15 cellular contexts compared by ENCODE assay signal in the genomic region with DNA sequence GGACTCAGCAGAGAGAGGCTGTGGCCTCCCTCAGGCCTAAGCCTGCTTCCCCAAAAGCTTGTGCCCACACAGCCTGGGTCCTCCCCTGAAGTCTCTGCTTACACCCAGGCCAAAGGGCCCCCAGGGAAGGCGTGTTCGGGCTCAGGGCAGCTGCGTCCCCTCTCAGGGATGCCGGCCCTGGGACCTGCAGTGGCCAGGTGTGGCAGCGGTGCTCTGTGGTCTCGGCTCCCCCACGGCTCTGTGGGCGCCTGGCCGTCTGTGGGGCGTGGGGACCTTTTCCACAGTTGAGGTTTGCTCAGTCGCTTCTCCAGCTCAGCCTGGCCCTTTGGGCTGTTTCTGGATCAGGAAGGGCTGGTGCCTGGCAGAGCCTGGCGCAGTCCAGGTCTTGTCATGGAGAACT.
"Had no signal": no experiment of that assay in that cellular context is flagged by ENCODE, and none has a peak within 500 bp of the region (broad histone marks: within the 10 kb centered on the region; RNA-seq: fewer than 3 reads in every experiment).

No MANE protein-coding gene starts in this region.

- ATAC-seq: activated naive CD4-positive, alpha-beta T cell treated with anti-CD3 and anti-CD28 coated beads, Interleukin-2, amount 50 U/mL, for 72 hours; effector memory CD8-positive, alpha-beta T cell; left cardiac atrium; lower lobe of right lung; natural killer cell treated with Interleukin-12 subunit alpha and Interleukin-12 subunit beta and Interleukin-15 and Interleukin-18, amount 100 ng/mL, for 72 hours; stimulated activated naive CD8-positive, alpha-beta T cell treated with anti-CD3 and anti-CD28 coated beads, Interleukin-15, Interleukin-2, amounts not matched to agents 100 U/mL and 50 U/mL, for 24 hours; upper lobe of right lung had no signal

- H3K9me3 ChIP-seq: adrenal gland, suprapubic skin had no signal

- H3K36me3 ChIP-seq: upper lobe of right lung had no signal

- DNase-seq: activated CD4-positive, alpha-beta T cell treated with anti-CD3 and anti-CD28 coated beads, Interleukin-2, amount 50 U/mL, for 48 hours; activated gamma-delta T cell treated with Interleukin-2 at 50 U/mL for 16 hours; adrenal gland; effector memory CD8-positive, alpha-beta T cell; hippocampal formation; left cardiac atrium; lower lobe of right lung; nucleus accumbens; posterior cingulate gyrus; retina; stimulated activated naive CD8-positive, alpha-beta T cell treated with anti-CD3 and anti-CD28 coated beads, Interleukin-15, Interleukin-2, amounts not matched to agents 100 U/mL and 50 U/mL, for 24 hours; upper lobe of right lung had no signal

- H3K4me3 ChIP-seq: adrenal gland, lower lobe of right lung, suprapubic skin, upper lobe of right lung had no signal

- H3K27me3 ChIP-seq: adrenal gland, suprapubic skin, upper lobe of right lung had no signal

- H3K27ac ChIP-seq: lower lobe of right lung, upper lobe of right lung had no signal
